8 cellular contexts compared by ENCODE assay signal in the genomic region with DNA sequence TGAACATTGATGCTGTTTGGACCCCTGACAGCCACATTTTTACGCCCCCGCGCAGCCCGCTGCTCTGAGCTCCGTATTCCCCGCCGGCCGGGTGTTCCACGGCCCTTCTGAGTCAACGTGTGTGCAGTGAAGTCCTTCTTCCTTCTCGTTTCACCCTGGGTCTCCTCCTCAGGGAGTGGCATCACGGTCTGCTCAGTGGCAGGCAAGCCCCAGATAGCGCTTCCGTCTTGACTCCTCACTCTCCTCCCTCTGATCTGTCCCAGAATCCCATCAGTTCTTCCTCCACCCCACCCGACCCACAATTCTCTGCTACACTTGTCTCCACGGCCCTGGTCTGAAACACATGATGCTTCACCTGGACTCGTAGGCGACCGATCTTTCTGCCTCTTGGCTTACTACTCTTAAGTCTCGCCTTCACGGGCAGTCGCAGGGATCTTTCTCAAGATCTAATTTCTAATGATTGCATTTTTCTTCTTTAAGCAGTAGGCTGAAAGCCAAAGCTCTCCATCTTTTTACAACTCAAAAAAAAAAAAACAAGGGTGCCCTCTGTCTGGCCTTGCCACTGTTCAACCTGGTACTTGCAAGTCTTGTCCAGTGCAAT. TPM values are rescaled to one million over a fixed set of nuclear protein-coding genes. Genes with fewer than 3 reads are reported as not detected.
DNase-seq lines count a peak whose midpoint lies in the region; ATAC-seq and TF ChIP-seq lines count a peak whose summit lies in the region.

No MANE protein-coding gene starts in this region.

- H3K27me3 Mint-ChIP-seq in CD4-positive, alpha-beta T cell: no peaks in the 10 kb centered on the region

- WGBS in mammary epithelial cell (ENCODE audit: low coverage, missing lambda C conversion rate): 5% methylated on average over 20 of the region's 22 CpGs

- H3K4me3 Mint-ChIP-seq in CD4-positive, alpha-beta T cell: peak overlapping the region; percentile 95

- H3K9me3 ChIP-seq in CD4-positive, alpha-beta T cell (ENCODE audit: control insufficient read depth, low read length): no peaks in the 10 kb centered on the region
- H3K9me3 ChIP-seq in SJSA1 (replicated peaks): peaks cover 3% of the 10 kb centered on the region; the same call in 1 of the 2 replicates
- H3K9me3 ChIP-seq in mammary epithelial cell (replicated peaks; ENCODE audit: insufficient read depth, low read length): no peaks in the 10 kb centered on the region

- H3K4me3 ChIP-seq in SJSA1: peak overlapping the region; percentile 77
- H3K4me3 ChIP-seq in mammary epithelial cell (replicated peaks in 1 of 3; ENCODE audit: insufficient read depth in 1 of 3, low read depth in 2 of 3, low read length in 3 of 3): peak overlapping the region; percentile 59 to 65 (median 65)

- H3K27ac Mint-ChIP-seq in CD4-positive, alpha-beta T cell: peak overlapping the region; percentile 93

- H3K9me3 Mint-ChIP-seq in CD4-positive, alpha-beta T cell: no peaks in the 10 kb centered on the region

- dilution Hi-C loops in mammary epithelial cell (cut with HindIII; ENCODE audit: low sequenced_read_pairs): no loop called here

- BruUV-seq in mammary epithelial cell (replicated peaks; lab: Mats Ljungman, UMichigan): no TSS peak

- CTCF ChIA-PET in CD4-positive, alpha-beta T cell (lab: Charles Lee): interaction anchor here (0.7 to 1.6 kb wide), 2 partner anchors 12 to 85 kb away, joined by 3 to 7 read pairs; no protein-coding TSS in a partner anchor
- CTCF ChIA-PET in mammary epithelial cell (lab: Charles Lee; ENCODE audit: low non-redundant PET) (interaction anchor here (0.7 kb wide), 1 partner anchor 113 kb away, joined by 3 read pairs; no protein-coding TSS in a partner anchor), GM10248 (lab: Yijun Ruan, JAX) (interaction anchor here (1.1 to 2.7 kb wide), 5 partner anchors 8 to 86 kb away, joined by 3 to 10 read pairs (median 4); no protein-coding TSS in a partner anchor)

- in situ Hi-C loops in mammary epithelial cell (cut with MboI; ENCODE audit: low sequenced_read_pairs in 2 of 2): no loop called here

- ATAC-seq in CD4-positive, alpha-beta T cell (ENCODE audit: poor library complexity): no peak
- ATAC-seq in HG02938 (IDR thresholded peaks at IDR 0.05; ENCODE audit: unreplicated experiment): peak; percentile 1
- peak; percentile 23 for ATAC-seq in left colon
- ATAC-seq in HG02884 (IDR thresholded peaks at IDR 0.05; ENCODE audit: unreplicated experiment): no peak

- no peaks in the 10 kb centered on the region for H3K79me2 ChIP-seq in mammary epithelial cell (ENCODE audit: insufficient read depth, low read length)

- peaks cover 8% of the 10 kb centered on the region for H3K36me3 Mint-ChIP-seq in CD4-positive, alpha-beta T cell (ENCODE audit: low read depth)

- no peaks in the 10 kb centered on the region for H3K36me3 ChIP-seq in SJSA1
- H3K36me3 ChIP-seq in mammary epithelial cell (ENCODE audit: insufficient read depth, low read length): no peaks in the 10 kb centered on the region

- H3K4me1 ChIP-seq in SJSA1 (replicated peaks) (peaks cover 33% of the 10 kb centered on the region), mammary epithelial cell (ENCODE audit: insufficient read depth, low read length) (peaks cover 20% of the 10 kb centered on the region)

- H3K27ac ChIP-seq in CD4-positive, alpha-beta T cell (ENCODE audit: low read depth, low read length): peak overlapping the region; percentile 76
- H3K27ac ChIP-seq in SJSA1 (no peak overlapping the region), mammary epithelial cell (ENCODE audit: insufficient read depth, low read depth, low read length) (no peak overlapping the region)

- peak overlapping the region; percentile 94 for H2AFZ ChIP-seq in mammary epithelial cell (ENCODE audit: low read depth, low read length)

- DNase-seq in CD4-positive, alpha-beta T cell: peak in 4 of 10 experiments; percentile 16 to 46 (median 18)
- DNase-seq in SJSA1 (ENCODE audit: low read depth in 1 of 2, low spot score in 2 of 2): no peak
- peak; percentile 44 for DNase-seq in mammary epithelial cell
- peak; percentile 50 to 56 for DNase-seq in left colon
- DNase-seq in stimulated activated CD4-positive, alpha-beta T cell treated with anti-CD3 and anti-CD28 coated beads, Interleukin-4, amount 100 ng/mL, for 1 hour: peak; percentile 32
- DNase-seq in GM10248 (ENCODE audit: extremely low spot score): no peak

- no peaks in the 10 kb centered on the region for H4K20me1 ChIP-seq in mammary epithelial cell (ENCODE audit: insufficient read depth, low read length)

- H3K9ac ChIP-seq in mammary epithelial cell (ENCODE audit: insufficient read depth, low read length): peak overlapping the region; percentile 49

- TF ChIP-seq CTCF in CD4-positive, alpha-beta T cell (IDR thresholded peaks at IDR 0.05): no peak
- TF ChIP-seq CTCF in mammary epithelial cell (conservative IDR thresholded peaks at IDR 0.05 in 1 of 2, IDR thresholded peaks at IDR 0.05 in 1 of 2; ENCODE audit: extremely low read depth in 1 of 2, insufficient read depth in 1 of 2, low read depth in 1 of 2, low read length in 2 of 2): no peak
- TF ChIP-seq CTCF in GM10248 (IDR thresholded peaks at IDR 0.05; ENCODE audit: control extremely low read depth, extremely low read depth, low read depth, missing control alignments): no peak

- intact Hi-C loops in CD4-positive, alpha-beta T cell (cut with DNase I, micrococcal nuclease): loop anchor here (1.0 to 10.0 kb wide), 5 partner anchors 85 to 631 kb away; partner anchors contain the start of genes URI1 (in 2 of the 2), POP4 (in 1 of the 2) and UQCRFS1 (in 1 of the 2)
- intact Hi-C loops in mammary epithelial cell (cut with micrococcal nuclease) (loop anchor here (1.0 kb wide), 1 partner anchor 34 kb away; the partner anchor contains the start of gene CCNE1), left colon (cut with DNase I, micrococcal nuclease) (no loop called here)

- POLR2A ChIA-PET in CD4-positive, alpha-beta T cell (lab: Charles Lee): interaction anchor here (0.7 to 4.0 kb wide), 14 partner anchors 9 to 240 kb away, joined by 3 to 52 read pairs (median 6); partner anchors contain the start of genes C19orf12, CCNE1, POP4 and URI1
- POLR2A ChIA-PET in GM10248 (lab: Yijun Ruan, JAX): interaction anchor here (1.0 to 1.2 kb wide), 2 partner anchors 12 to 27 kb away, joined by 3 read pairs; no protein-coding TSS in a partner anchor

- peak overlapping the region; percentile 94 for H3K4me2 ChIP-seq in mammary epithelial cell (ENCODE audit: insufficient read depth, low read depth, low read length)

- H3K27me3 ChIP-seq in CD4-positive, alpha-beta T cell (ENCODE audit: control insufficient read depth, insufficient read depth, low read length): no peaks in the 10 kb centered on the region
- H3K27me3 ChIP-seq in SJSA1 (replicated peaks): 0 out of 2 replicates have a peak, but pooled peaks cover 3% of the 10 kb centered on the region
- H3K27me3 ChIP-seq in mammary epithelial cell (ENCODE audit: insufficient read depth, low read length): no peaks in the 10 kb centered on the region

- H3K4me1 Mint-ChIP-seq in CD4-positive, alpha-beta T cell (ENCODE audit: low read depth): peaks cover 22% of the 10 kb centered on the region

RNA-seq across cellular contexts. Expression of gene CCNE1, which starts 33.9 kb away (rescaled TPM):
- total RNA-seq in CD4-positive, alpha-beta T cell: 1 to 10 TPM; 4.9 to 5.6 TPM
- total RNA-seq in SJSA1 (2014; rRNA removed; shearing (Covaris generic)): 23.0 and 24.4 TPM in 2 replicates
- total RNA-seq in mammary epithelial cell (10 to 100 TPM in 1 of 2 donors, 1 to 10 TPM in 1; 5.3 to 10.5 TPM), left colon (1 to 10 TPM; 4.0 to 4.5 TPM)
- 13.9 TPM for polyA plus RNA-seq in mammary epithelial cell
- 6.5 TPM for polyA minus RNA-seq in mammary epithelial cell

Comparison
In these comparisons a context has a peak if more than half of its experiments do, and no peak if none do; other contexts are left out.
1. ATAC-seq: peak in HG02938 (single experiment) and left colon (single experiment); none in CD4-positive, alpha-beta T cell (single experiment) and HG02884 (single experiment).
2. DNase-seq: peak in mammary epithelial cell (single experiment), left colon (2 of 2) and stimulated activated CD4-positive, alpha-beta T cell treated with anti-CD3 and anti-CD28 coated beads, Interleukin-4, amount 100 ng/mL, for 1 hour (single experiment); none in SJSA1 (0 of 2) and GM10248 (single experiment).
3. intact Hi-C loops: an anchor here in CD4-positive, alpha-beta T cell (1.0 to 10.0 kb wide) and mammary epithelial cell (1.0 kb wide); none called in left colon.